Comparison of ENCODE assay signal across 14 cellular contexts in the genomic region with DNA sequence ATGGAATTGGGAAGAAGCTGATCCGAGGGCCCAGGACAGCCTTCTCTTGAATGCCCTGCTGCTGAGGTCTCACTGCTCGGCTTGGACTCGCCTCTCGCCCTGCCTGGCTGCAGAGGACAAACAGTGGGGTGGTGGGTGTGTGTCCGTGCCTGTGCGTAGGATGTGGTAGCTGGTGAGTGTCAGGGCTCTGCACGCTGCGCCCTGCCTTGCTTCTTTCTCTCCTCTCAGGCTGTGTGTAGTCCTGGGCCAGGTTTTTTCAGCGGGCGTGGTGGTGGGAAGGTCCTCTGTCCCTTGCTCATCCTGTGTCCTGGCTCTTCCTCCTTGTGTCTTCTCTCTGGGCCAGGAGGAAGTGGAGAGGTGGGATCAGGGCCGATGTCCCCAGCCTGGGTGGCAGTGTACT. TPM values are rescaled to one million over a fixed set of nuclear protein-coding genes. Genes with fewer than 3 reads are reported as not detected.
DNase-seq lines count a peak whose midpoint lies in the region; ATAC-seq and TF ChIP-seq lines count a peak whose summit lies in the region.
"Had no signal": no experiment of that assay in that cellular context is flagged by ENCODE, and none has a peak within 500 bp of the region (broad histone marks: within the 10 kb centered on the region; RNA-seq: fewer than 3 reads in every experiment).

No MANE protein-coding gene starts in this region.

- TF ChIP-seq CTCF in brain (conservative IDR thresholded peaks at IDR 0.05) (no peak), nephron (IDR thresholded peaks at IDR 0.05; ENCODE audit: unreplicated experiment in 3 of 3) (no peak)

- H3K4me1 Mint-ChIP-seq in activated naive CD4-positive, alpha-beta T cell treated with anti-CD3 and anti-CD28 coated beads, Interleukin-2, amount 10 ng/mL, durations not matched to agents 7 days and 5 days = peaks cover 9% of the 10 kb centered on the region
- peaks cover 86% of the 10 kb centered on the region for H3K4me1 Mint-ChIP-seq in brain
- peaks cover 48% of the 10 kb centered on the region for H3K4me1 Mint-ChIP-seq in nephron

- peaks cover 38% of the 10 kb centered on the region for H3K36me3 Mint-ChIP-seq in activated naive CD4-positive, alpha-beta T cell treated with anti-CD3 and anti-CD28 coated beads, Interleukin-2, amount 10 ng/mL, durations not matched to agents 7 days and 5 days
- no peaks in the 10 kb centered on the region for H3K36me3 Mint-ChIP-seq in brain
- H3K36me3 Mint-ChIP-seq in nephron (ENCODE audit: low read depth) = no peaks in the 10 kb centered on the region
- H3K36me3 Mint-ChIP-seq: IgD-negative memory B cell had no signal

- H3K27me3 Mint-ChIP-seq in activated naive CD4-positive, alpha-beta T cell treated with anti-CD3 and anti-CD28 coated beads, Interleukin-2, amount 10 ng/mL, durations not matched to agents 7 days and 5 days = no peaks in the 10 kb centered on the region
- H3K27me3 Mint-ChIP-seq in brain = peaks cover 4% of the 10 kb centered on the region
- peaks cover 31% of the 10 kb centered on the region for H3K27me3 Mint-ChIP-seq in nephron (ENCODE audit: low read depth)
- H3K27me3 Mint-ChIP-seq: IgD-negative memory B cell had no signal

- no peak for DNase-seq in activated naive CD4-positive, alpha-beta T cell treated with anti-CD3 and anti-CD28 coated beads, Interleukin-2, amount 10 ng/mL, durations not matched to agents 7 days and 5 days
- DNase-seq in activated naive CD4-positive, alpha-beta T cell treated with anti-CD3 and anti-CD28 coated beads, Interleukin-2, amount 50 U/mL, for 16 hours = no peak
- DNase-seq in activated effector memory CD4-positive, alpha-beta T cell treated with anti-CD3 and anti-CD28 coated beads, Interleukin-2, amount 50 U/mL, for 16 hours = no peak
- DNase-seq in GM03348 (ENCODE audit: low spot score) (no peak), left lobe of liver (ENCODE audit: low spot score) (no peak)
- DNase-seq in activated CD4-positive, alpha-beta T cell treated with anti-CD3 and anti-CD28 coated beads, Interleukin-2, amount 50 U/mL, for 48 hours = no peak
- DNase-seq: HCEC 1CT; NCI-H446 treated with DMSO at 0.1 percent for 48 hours; NK-92 treated with Interleukin-12 subunit alpha and Interleukin-12 subunit beta, amount 100 ng/mL, for 24 hours; OCI-M1; SJCRH30 had no signal

- CTCF ChIA-PET in activated naive CD4-positive, alpha-beta T cell treated with anti-CD3 and anti-CD28 coated beads, Interleukin-2, amount 10 ng/mL, durations not matched to agents 7 days and 5 days (lab: Charles Lee) = interaction anchor here (1.4 kb wide), 1 partner anchor 95 kb away, joined by 3 read pairs; no protein-coding TSS in a partner anchor

- ATAC-seq in left lobe of liver = no peak

- H3K9me3 Mint-ChIP-seq in activated naive CD4-positive, alpha-beta T cell treated with anti-CD3 and anti-CD28 coated beads, Interleukin-2, amount 10 ng/mL, durations not matched to agents 7 days and 5 days = no peaks in the 10 kb centered on the region
- H3K9me3 Mint-ChIP-seq in brain = peaks cover 0 to 4% (median 0%) of the 10 kb centered on the region in 5 experiments
- no peaks in the 10 kb centered on the region for H3K9me3 Mint-ChIP-seq in nephron
- H3K9me3 Mint-ChIP-seq: IgD-negative memory B cell had no signal

- no peak overlapping the region for H3K4me3 Mint-ChIP-seq in activated naive CD4-positive, alpha-beta T cell treated with anti-CD3 and anti-CD28 coated beads, Interleukin-2, amount 10 ng/mL, durations not matched to agents 7 days and 5 days
- H3K4me3 Mint-ChIP-seq in brain (no peak overlapping the region), nephron (no peak overlapping the region)
- H3K4me3 Mint-ChIP-seq: IgD-negative memory B cell had no signal

- H3K27ac Mint-ChIP-seq in activated naive CD4-positive, alpha-beta T cell treated with anti-CD3 and anti-CD28 coated beads, Interleukin-2, amount 10 ng/mL, durations not matched to agents 7 days and 5 days = peak overlapping the region; percentile 58
- peak overlapping the region; percentile 30 to 88 (median 58) for H3K27ac Mint-ChIP-seq in brain
- H3K27ac Mint-ChIP-seq in nephron = peak overlapping the region in 2 of 3 experiments; percentile 49
- H3K27ac Mint-ChIP-seq: IgD-negative memory B cell had no signal

RNA-seq across cellular contexts. Expression of a gene that starts 44.8 kb away (rescaled TPM):
- polyA plus RNA-seq in brain (ENCODE audit: insufficient read depth, low read depth, low replicate concordance) = 45.9 TPM
- total RNA-seq in left lobe of liver = 2.7 TPM
